ENCODE assay signal across 11 cellular contexts in the genomic region with DNA sequence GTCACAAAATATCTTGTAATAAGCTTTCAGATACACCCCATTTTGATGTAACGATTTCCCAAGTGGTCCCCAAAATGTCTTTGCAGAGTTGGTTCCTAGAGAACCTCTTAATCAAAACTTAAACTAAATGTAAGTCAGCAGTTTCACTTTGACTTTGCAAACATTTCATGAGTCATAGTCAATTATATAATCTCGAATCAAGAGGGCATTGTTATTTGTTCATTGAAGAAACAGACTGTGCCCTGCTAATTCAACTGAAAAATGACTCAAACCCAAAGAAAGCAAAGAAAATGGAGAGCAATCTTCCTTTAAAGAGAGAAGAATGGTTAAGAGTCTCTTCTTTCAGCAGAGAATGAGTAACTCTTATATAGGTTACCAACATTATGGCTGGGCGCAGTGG. TPM values are rescaled to one million over a fixed set of nuclear protein-coding genes. Genes with fewer than 3 reads are reported as not detected.
A peak's percentile ranks its signal among the peaks of the same experiment; 100 is the strongest.
DNase-seq lines count a peak whose midpoint lies in the region; ATAC-seq and TF ChIP-seq lines count a peak whose summit lies in the region.
"Had no signal": no experiment of that assay in that cellular context is flagged by ENCODE, and none has a peak within 500 bp of the region (broad histone marks: within the 10 kb centered on the region; RNA-seq: fewer than 3 reads in every experiment).

No MANE protein-coding gene starts in this region.

- CTCF ChIA-PET in Caco-2 (lab: Charles Lee), result interaction anchor here (1.3 kb wide), 1 partner anchor 21 kb away, joined by 5 read pairs; no protein-coding TSS in a partner anchor

- ATAC-seq in GM18502 (IDR thresholded peaks at IDR 0.05; ENCODE audit: poor library complexity, unreplicated experiment) (peak; percentile 50), HG02759 (IDR thresholded peaks at IDR 0.05; ENCODE audit: unreplicated experiment) (peak; percentile 39), right lobe of liver (peak; percentile 52 to 81 (median 68))

- WGBS in right lobe of liver (ENCODE audit: insufficient coverage, low coverage, low lambda C conversion rate, missing lambda C conversion rate), result 56% methylated on average over 3 of the region's 3 CpGs

- TF ChIP-seq CTCF in right lobe of liver (IDR thresholded peaks at IDR 0.05) (no peak), Caco-2 (IDR thresholded peaks at IDR 0.05; ENCODE audit: insufficient read depth in 1 of 2, low read depth in 1 of 2, low read length in 1 of 2, severe bottlenecking in 1 of 2, unreplicated experiment in 1 of 2) (no peak)

- H3K27ac ChIP-seq in right lobe of liver, result no peak overlapping the region

- H3K36me3 ChIP-seq in right lobe of liver (no peaks in the 10 kb centered on the region), Caco-2 (ENCODE audit: control insufficient read depth, insufficient read depth, low read length) (no peaks in the 10 kb centered on the region)

- H3K4me3 ChIP-seq in right lobe of liver (no peak overlapping the region), Caco-2 (ENCODE audit: low read depth, low read length) (no peak overlapping the region)

- no peaks in the 10 kb centered on the region for H3K27me3 Mint-ChIP-seq in Caco-2 (ENCODE audit: insufficient read depth, unreplicated experiment)
- peaks cover 11% of the 10 kb centered on the region for H3K27me3 Mint-ChIP-seq in activated T-cell treated with anti-CD3 and anti-CD28 coated beads, Interleukin-2, amount 50 U/mL, for 24 hours
- H3K27me3 Mint-ChIP-seq: IgD-negative memory B cell had no signal

- no peak overlapping the region for H3K4me3 Mint-ChIP-seq in Caco-2 (ENCODE audit: unreplicated experiment)
- H3K4me3 Mint-ChIP-seq in activated T-cell treated with anti-CD3 and anti-CD28 coated beads, Interleukin-2, amount 50 U/mL, for 24 hours, result no peak overlapping the region
- H3K4me3 Mint-ChIP-seq: IgD-negative memory B cell had no signal

- H3K36me3 Mint-ChIP-seq in Caco-2 (ENCODE audit: insufficient read depth, unreplicated experiment), result no peaks in the 10 kb centered on the region
- no peaks in the 10 kb centered on the region for H3K36me3 Mint-ChIP-seq in activated T-cell treated with anti-CD3 and anti-CD28 coated beads, Interleukin-2, amount 50 U/mL, for 24 hours (ENCODE audit: low read depth)

- BruUV-seq in Caco-2 (replicated peaks; lab: Mats Ljungman, UMichigan), result no TSS peak

- intact Hi-C loops in right lobe of liver (cut with DNase I), result no loop called here
- intact Hi-C loops in Caco-2 (cut with micrococcal nuclease; ENCODE audit: unreplicated experiment), result loop anchor here (5.0 kb wide), 1 partner anchor 74 kb away; no protein-coding TSS in a partner anchor

- H3K4me1 ChIP-seq in right lobe of liver, result peaks cover 0 to 10% (median 0%) of the 10 kb centered on the region in 4 donors
- H3K4me1 ChIP-seq in Caco-2, result peaks cover 14% of the 10 kb centered on the region

- H3K9me3 ChIP-seq in right lobe of liver (no peaks in the 10 kb centered on the region), Caco-2 (no peaks in the 10 kb centered on the region)

- POLR2A ChIA-PET in Caco-2 (lab: Charles Lee), result no interaction called here

- no peak overlapping the region for H3K27ac Mint-ChIP-seq in Caco-2 (ENCODE audit: unreplicated experiment)
- H3K27ac Mint-ChIP-seq in activated T-cell treated with anti-CD3 and anti-CD28 coated beads, Interleukin-2, amount 50 U/mL, for 24 hours, result no peak overlapping the region

- in situ Hi-C loops in SK-MEL-5 (cut with HindIII; ENCODE audit: low pct_unique_long_range_greater_than_20kb, low sequenced_read_pairs), result no loop called here

- H3K27me3 ChIP-seq in right lobe of liver (no peaks in the 10 kb centered on the region), Caco-2 (replicated peaks; ENCODE audit: control insufficient read depth, insufficient read depth, low read length) (no peaks in the 10 kb centered on the region)

- no peak for TF ChIP-seq POLR2A in right lobe of liver (IDR thresholded peaks at IDR 0.05)

- DNase-seq in SK-MEL-5 (ENCODE audit: low read depth, low spot score), result peak; percentile 57
- no peak for DNase-seq in right lobe of liver
- no peak for DNase-seq in SK-N-DZ (ENCODE audit: low spot score)
- no peak for DNase-seq in Caco-2
- DNase-seq in activated T-cell treated with anti-CD3 and anti-CD28 coated beads, Interleukin-2, amount 50 U/mL, for 24 hours, result no peak
- DNase-seq in EL, result no peak
- DNase-seq: cerebellar nuclear complex, T1000 had no signal

- no peaks in the 10 kb centered on the region for H3K9me3 Mint-ChIP-seq in Caco-2 (ENCODE audit: unreplicated experiment)
- no peaks in the 10 kb centered on the region for H3K9me3 Mint-ChIP-seq in activated T-cell treated with anti-CD3 and anti-CD28 coated beads, Interleukin-2, amount 50 U/mL, for 24 hours

- H3K4me1 Mint-ChIP-seq in Caco-2 (ENCODE audit: low read depth, unreplicated experiment), result peaks cover 10% of the 10 kb centered on the region
- H3K4me1 Mint-ChIP-seq in activated T-cell treated with anti-CD3 and anti-CD28 coated beads, Interleukin-2, amount 50 U/mL, for 24 hours (ENCODE audit: low read depth), result peaks cover 21% of the 10 kb centered on the region

RNA-seq across cellular contexts. Expression of gene IPCEF1, which starts 58.3 kb away (rescaled TPM):
- 0.13 TPM in 1 of 2 replicates, not detected in the other for total RNA-seq in SK-MEL-5 (2014; rRNA removed; shearing (Covaris generic))
- not detected in 2 replicates for polyA plus RNA-seq in SK-MEL-5 (2015; cell fraction: cytosol; rRNA removed)
- 1.8 TPM in 1 of 2 replicates, not detected in the other for polyA plus RNA-seq in SK-MEL-5 (2015; cell fraction: nucleus; rRNA removed)
- 1 to 10 TPM in 5 of 6 experiments, under 1 TPM in 1; 0.90 to 3.0 (median 1.4) TPM for total RNA-seq in right lobe of liver
- not detected in 2 replicates for polyA plus RNA-seq in SK-N-DZ (2014; cell fraction: cytosol; rRNA removed)
- polyA plus RNA-seq in SK-N-DZ (2014; cell fraction: nucleus; rRNA removed), result not detected in 2 replicates
- total RNA-seq in Caco-2 (2022), result 1.4 and 1.9 TPM in 2 replicates
